ENCODE assay signal across 17 cellular contexts in the genomic region with DNA sequence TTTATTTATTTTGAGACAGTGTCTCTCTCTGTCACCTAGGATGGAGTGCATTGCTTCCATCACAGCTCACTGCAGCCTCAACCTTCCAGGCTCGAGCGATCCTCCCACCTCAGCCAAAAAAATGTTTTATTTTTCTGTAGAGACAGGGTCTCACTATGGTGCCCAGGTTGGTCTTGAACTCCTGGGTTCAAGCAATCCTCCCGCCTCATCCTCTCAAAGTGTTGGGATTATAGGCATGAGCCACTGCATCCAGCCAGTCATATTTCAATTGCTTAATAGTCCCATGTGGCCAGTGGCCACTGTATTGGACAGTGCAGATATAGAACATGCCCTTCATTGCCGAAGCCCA. TPM values are rescaled to one million over a fixed set of nuclear protein-coding genes. Genes with fewer than 3 reads are reported as not detected.
DNase-seq lines count a peak whose midpoint lies in the region; ATAC-seq and TF ChIP-seq lines count a peak whose summit lies in the region.
"Had no signal": no experiment of that assay in that cellular context is flagged by ENCODE, and none has a peak within 500 bp of the region (broad histone marks: within the 10 kb centered on the region; RNA-seq: fewer than 3 reads in every experiment).

No MANE protein-coding gene starts in this region.

- no peak for TF ChIP-seq EP300 in transverse colon (IDR thresholded peaks at IDR 0.05; ENCODE audit: low read depth)

- TF ChIP-seq POLR2A in transverse colon (IDR thresholded peaks at IDR 0.05), result no peak

- H3F3A ChIP-seq in PC-9 (ENCODE audit: insufficient read depth, low read depth), result peaks cover 14% of the 10 kb centered on the region

- no peaks in the 10 kb centered on the region for H3K79me2 ChIP-seq in PC-9 (ENCODE audit: low read depth)

- H3K4me3 ChIP-seq in PC-9, result no peak overlapping the region
- no peak overlapping the region for H3K4me3 ChIP-seq in mesodermal cell (ENCODE audit: extremely low read depth, insufficient read depth, low read length, poor library complexity, severe bottlenecking)
- H3K4me3 ChIP-seq in transverse colon, result no peak overlapping the region
- H3K4me3 ChIP-seq: gastrocnemius medialis had no signal

- H3K9me2 ChIP-seq in PC-9 (ENCODE audit: insufficient read depth), result no peaks in the 10 kb centered on the region

- peak overlapping the region; percentile 49 for H3K4me2 ChIP-seq in PC-9

- H3K9me3 Mint-ChIP-seq in chondrocyte (ENCODE audit: low read depth), result no peaks in the 10 kb centered on the region
- no peaks in the 10 kb centered on the region for H3K9me3 Mint-ChIP-seq in activated naive CD8-positive, alpha-beta T cell treated with anti-CD3 and anti-CD28 coated beads for 36 hours
- H3K9me3 Mint-ChIP-seq: dendritic cell treated with granulocyte-macrophage colony-stimulating factor and Interleukin-4, amounts not matched to agents 40 ng/mL and 50 ng/mL, for 4 days; nephron had no signal

- CTCF ChIA-PET in PC-9 (lab: Charles Lee), result interaction anchor here (0.6 to 1.7 kb wide), 3 partner anchors 10 to 40 kb away, joined by 3 to 10 read pairs (median 3); no protein-coding TSS in a partner anchor

- intact Hi-C loops in PC-9 (cut with micrococcal nuclease; ENCODE audit: unreplicated experiment), result loop anchor here (5.0 kb wide), 1 partner anchor 68 kb away; a partner anchor contains a TSS
- intact Hi-C loops in transverse colon (cut with DNase I; ENCODE audit: low total_unique reads), result no loop called here

- BruUV-seq in PC-9 (replicated peaks; lab: Mats Ljungman, UMichigan), result TSS peak; percentile 25

- H3K27me3 ChIP-seq in PC-9 (ENCODE audit: insufficient read depth, low read depth) (no peaks in the 10 kb centered on the region), transverse colon (no peaks in the 10 kb centered on the region)
- H3K27me3 ChIP-seq: gastrocnemius medialis had no signal

- no peaks in the 10 kb centered on the region for H3K36me3 Mint-ChIP-seq in chondrocyte (ENCODE audit: low read depth)
- no peaks in the 10 kb centered on the region for H3K36me3 Mint-ChIP-seq in activated naive CD8-positive, alpha-beta T cell treated with anti-CD3 and anti-CD28 coated beads for 36 hours

- H3K4me1 Mint-ChIP-seq in chondrocyte (ENCODE audit: low read depth), result peaks cover 22% of the 10 kb centered on the region
- no peaks in the 10 kb centered on the region for H3K4me1 Mint-ChIP-seq in activated naive CD8-positive, alpha-beta T cell treated with anti-CD3 and anti-CD28 coated beads for 36 hours
- H3K4me1 Mint-ChIP-seq: nephron had no signal

- peak overlapping the region; percentile 87 for H3K27ac Mint-ChIP-seq in chondrocyte (ENCODE audit: unreplicated experiment)
- H3K27ac Mint-ChIP-seq in activated naive CD8-positive, alpha-beta T cell treated with anti-CD3 and anti-CD28 coated beads for 36 hours, result no peak overlapping the region
- H3K27ac Mint-ChIP-seq: activated CD4-positive, alpha-beta T cell treated with anti-CD3 and anti-CD28 coated beads for 36 hours; dendritic cell treated with granulocyte-macrophage colony-stimulating factor and Interleukin-4, amounts not matched to agents 40 ng/mL and 50 ng/mL, for 4 days; nephron had no signal

- H3K36me3 ChIP-seq in PC-9 (ENCODE audit: low read depth), result no peaks in the 10 kb centered on the region
- no peaks in the 10 kb centered on the region for H3K36me3 ChIP-seq in mesodermal cell (ENCODE audit: control insufficient read depth, insufficient read depth, low read length)
- H3K36me3 ChIP-seq in transverse colon, result no peaks in the 10 kb centered on the region
- H3K36me3 ChIP-seq: gastrocnemius medialis had no signal

- H3K27ac ChIP-seq in PC-9 (peak overlapping the region; percentile 65), mesodermal cell (ENCODE audit: low read depth, low read length, severe bottlenecking) (peak overlapping the region; percentile 43), transverse colon (peak overlapping the region; percentile 75 to 86 (median 83))
- H3K27ac ChIP-seq: gastrocnemius medialis had no signal

- H3K4me1 ChIP-seq in PC-9 (replicated peaks; ENCODE audit: insufficient read depth) (peaks cover 26% of the 10 kb centered on the region), mesodermal cell (ENCODE audit: control insufficient read depth, insufficient read depth, low read length, poor library complexity, severe bottlenecking) (peaks cover 9% of the 10 kb centered on the region), transverse colon (peaks cover 7 to 41% (median 18%) of the 10 kb centered on the region in 4 donors)
- H3K4me1 ChIP-seq: gastrocnemius medialis had no signal

- TF ChIP-seq CTCF in PC-9 (conservative IDR thresholded peaks at IDR 0.05) (no peak), chondrocyte (IDR thresholded peaks at IDR 0.05) (no peak), transverse colon (IDR thresholded peaks at IDR 0.05) (no peak)

- in situ Hi-C loops in transverse colon (cut with MboI; ENCODE audit: low pct_ligation_motif_present in 1 of 4, low pct_unique_long_range_greater_than_20kb in 1 of 4, low sequenced_read_pairs in 3 of 4), result no loop called here

- H3K9me3 ChIP-seq in PC-9 (ENCODE audit: insufficient read depth, low read depth) (no peaks in the 10 kb centered on the region), mesodermal cell (ENCODE audit: control insufficient read depth, low read length) (no peaks in the 10 kb centered on the region), transverse colon (no peaks in the 10 kb centered on the region)
- H3K9me3 ChIP-seq: gastrocnemius medialis had no signal

- no peak overlapping the region for H2AFZ ChIP-seq in PC-9

- H3K4me3 Mint-ChIP-seq in chondrocyte (ENCODE audit: unreplicated experiment), result no peak overlapping the region
- no peak overlapping the region for H3K4me3 Mint-ChIP-seq in activated naive CD8-positive, alpha-beta T cell treated with anti-CD3 and anti-CD28 coated beads for 36 hours
- H3K4me3 Mint-ChIP-seq: activated CD4-positive, alpha-beta T cell treated with anti-CD3 and anti-CD28 coated beads for 36 hours; dendritic cell treated with granulocyte-macrophage colony-stimulating factor and Interleukin-4, amounts not matched to agents 40 ng/mL and 50 ng/mL, for 4 days; nephron had no signal

- no peaks in the 10 kb centered on the region for H3K27me3 Mint-ChIP-seq in chondrocyte (ENCODE audit: low read depth)
- peaks cover 6% of the 10 kb centered on the region for H3K27me3 Mint-ChIP-seq in activated naive CD8-positive, alpha-beta T cell treated with anti-CD3 and anti-CD28 coated beads for 36 hours

- POLR2A ChIA-PET in PC-9 (lab: Charles Lee; ENCODE audit: unreplicated experiment), result interaction anchor here (0.6 to 1.2 kb wide), 6 partner anchors 9 to 197 kb away, joined by 3 to 19 read pairs (median 4); a partner anchor contains a TSS

- no peak for ATAC-seq in HG03469 (IDR thresholded peaks at IDR 0.05; ENCODE audit: unreplicated experiment)
- ATAC-seq in GM18502 (IDR thresholded peaks at IDR 0.05; ENCODE audit: poor library complexity, unreplicated experiment), result no peak
- ATAC-seq: Right ventricle myocardium inferior had no signal

- 90 to 100% methylated on average over 2 to 3 of the region's 4 CpGs for WGBS in mesodermal cell (ENCODE audit: insufficient coverage in 2 of 2), 2 experiments
- 86 to 87% methylated on average over 1 to 4 of the region's 4 CpGs for WGBS in transverse colon (ENCODE audit: low coverage in 1 of 2), 2 donors

- H4K20me1 ChIP-seq in PC-9 (ENCODE audit: insufficient read depth), result no peaks in the 10 kb centered on the region

- DNase-seq in PC-9 (no peak), chondrocyte (ENCODE audit: low spot score) (no peak), transverse colon (no peak), COLO829 (ENCODE audit: low spot score) (no peak)
- DNase-seq in activated naive CD8-positive, alpha-beta T cell treated with anti-CD3 and anti-CD28 coated beads for 36 hours, result no peak
- DNase-seq: AML-193, NCI-H1092 treated with DMSO at 0.1 percent for 48 hours, NCI-H2081, posterior cingulate gyrus had no signal

RNA-seq across cellular contexts. Expression of a gene that starts 15.3 kb away (rescaled TPM):
- total RNA-seq in PC-9 (2021) (4.3 and 4.4 TPM in 2 replicates), chondrocyte (1.2 to 1.8 TPM (median 1.6 TPM) in 3 replicates), transverse colon (1 to 10 TPM; 4.4 to 9.7 (median 6.2) TPM)
- 6.5 TPM for polyA plus RNA-seq in mesodermal cell (2013, experiment 1 of 2)
- 5.7 TPM for polyA plus RNA-seq in mesodermal cell (2013, experiment 2 of 2)
- not detected for total RNA-seq in activated naive CD8-positive, alpha-beta T cell treated with anti-CD3 and anti-CD28 coated beads for 36 hours
- total RNA-seq: activated CD4-positive, alpha-beta T cell treated with anti-CD3 and anti-CD28 coated beads for 36 hours had no signal
